33 cellular contexts compared by ENCODE assay signal in genomic region chr2:48026865-48027264, GRCh38.
"Had no signal": no experiment of that assay in that cellular context is flagged by ENCODE, and none has a peak within 500 bp of the region (broad histone marks: within the 10 kb centered on the region; RNA-seq: fewer than 3 reads in every experiment).

No MANE protein-coding gene starts in this region.

- H3K27me3 Mint-ChIP-seq: brain had no signal

- H3K27ac ChIP-seq: adrenal gland, cardiac muscle cell, PC-9, RWPE1, VCaP had no signal

- H3K36me3 Mint-ChIP-seq: activated naive CD4-positive, alpha-beta T cell treated with anti-CD3 and anti-CD28 coated beads, Interleukin-2, amount 50 U/mL, for 72 hours; brain had no signal

- H3K36me3 ChIP-seq: adrenal gland, cardiac muscle cell had no signal

- H3K27ac Mint-ChIP-seq: activated CD4-positive, alpha-beta T cell treated with anti-CD3 and anti-CD28 coated beads, Interleukin-2, amount 10 ng/mL, durations not matched to agents 7 days and 5 days; activated CD8-positive, alpha-beta T cell treated with anti-CD3 and anti-CD28 coated beads, Interleukin-2, amount 10 ng/mL, durations not matched to agents 7 days and 5 days; activated naive CD4-positive, alpha-beta T cell treated with anti-CD3 and anti-CD28 coated beads, Interleukin-2, amount 50 U/mL, for 72 hours; activated T-cell treated with anti-CD3 and anti-CD28 coated beads, Interleukin-2, amount 50 U/mL, for 24 hours; activated T-helper 2 cell treated with anti-CD3 and anti-CD28 coated beads, Interferon-gamma antibody, Interleukin-2, Interleukin-4, amounts not matched to agents 10 μg/mL and 5 μg/mL and 100 μg/mL, durations not matched to agents 14 hours and 24 hours and 36 hours; brain had no signal

- H3K4me3 ChIP-seq: adrenal gland, cardiac muscle cell, PC-9 had no signal

- DNase-seq: activated CD4-positive, alpha-beta T cell treated with anti-CD3 and anti-CD28 coated beads, Interleukin-2, amount 10 ng/mL, durations not matched to agents 7 days and 5 days; activated CD4-positive, alpha-beta T cell treated with anti-CD3 and anti-CD28 coated beads, Interleukin-2, amount 50 U/mL, for 48 hours; activated CD4-positive, CD25-positive, alpha-beta regulatory T cell; activated CD8-positive, alpha-beta T cell treated with anti-CD3 and anti-CD28 coated beads, Interleukin-2, amount 10 ng/mL, durations not matched to agents 7 days and 5 days; activated gamma-delta T cell; activated naive CD4-positive, alpha-beta T cell treated with Interleukin-2 at 50 U/mL for 16 hours; activated T-cell treated with anti-CD3 and anti-CD28 coated beads, Interleukin-2, amount 50 U/mL, for 24 hours; adrenal gland; NCI-H1105; NCI-H1417 treated with DMSO at 0.1 percent for 48 hours; NCI-H187 treated with DMSO at 0.1 percent for 48 hours; NCI-H2081; NCI-H2171 treated with DMSO at 0.1 percent for 48 hours; NCI-H2227 treated with DMSO at 0.1 percent for 48 hours; NCI-H446; NCI-H510A treated with DMSO at 0.1 percent for 48 hours; NCI-H526 treated with DMSO at 0.1 percent for 48 hours; NCI-H774; PC-9; SIG-M5; SW 1271; T-helper 1 cell; T-helper 2 cell; T-helper 9 cell had no signal

- H3K4me2 ChIP-seq: PC-9 had no signal

- FAIRE-seq: RCC 7860 had no signal

- H3K4me1 ChIP-seq: adrenal gland had no signal

- H3K4me1 Mint-ChIP-seq: activated CD4-positive, alpha-beta T cell treated with anti-CD3 and anti-CD28 coated beads, Interleukin-2, amount 10 ng/mL, durations not matched to agents 7 days and 5 days; brain; central memory CD8-positive, alpha-beta T cell had no signal

- ATAC-seq: activated CD8-positive, alpha-beta T cell treated with anti-CD3 and anti-CD28 coated beads, Interleukin-2, amount 10 ng/mL, durations not matched to agents 7 days and 5 days; activated naive CD4-positive, alpha-beta T cell treated with anti-CD3 and anti-CD28 coated beads, Interleukin-2, amount 50 U/mL, for 72 hours; Right ventricle myocardium inferior had no signal

- H3K9me3 ChIP-seq: adrenal gland had no signal

- H3K9me3 Mint-ChIP-seq: activated CD4-positive, alpha-beta T cell treated with anti-CD3 and anti-CD28 coated beads, Interleukin-2, amount 10 ng/mL, durations not matched to agents 7 days and 5 days; activated T-cell treated with anti-CD3 and anti-CD28 coated beads, Interleukin-2, amount 50 U/mL, for 24 hours; activated T-helper 2 cell treated with anti-CD3 and anti-CD28 coated beads, Interferon-gamma antibody, Interleukin-2, Interleukin-4, amounts not matched to agents 10 μg/mL and 5 μg/mL and 100 μg/mL, durations not matched to agents 14 hours and 24 hours and 36 hours; central memory CD8-positive, alpha-beta T cell had no signal

- H3K27me3 ChIP-seq: adrenal gland, cardiac muscle cell had no signal

- H2AFZ ChIP-seq: PC-9 had no signal

- H3K4me3 Mint-ChIP-seq: activated CD4-positive, alpha-beta T cell treated with anti-CD3 and anti-CD28 coated beads, Interleukin-2, amount 10 ng/mL, durations not matched to agents 7 days and 5 days; activated CD8-positive, alpha-beta T cell treated with anti-CD3 and anti-CD28 coated beads, Interleukin-2, amount 10 ng/mL, durations not matched to agents 7 days and 5 days; activated T-cell treated with anti-CD3 and anti-CD28 coated beads, Interleukin-2, amount 50 U/mL, for 24 hours; brain; central memory CD8-positive, alpha-beta T cell had no signal
